21 cellular contexts compared by ENCODE assay signal in genomic region chr22:31893460-31893859, GRCh38. TPM values are rescaled to one million over a fixed set of nuclear protein-coding genes. Genes with fewer than 3 reads are reported as not detected.
DNase-seq lines count a peak whose midpoint lies in the region; FAIRE-seq and TF ChIP-seq lines count a peak whose summit lies in the region.
"Had no signal": no experiment of that assay in that cellular context is flagged by ENCODE, and none has a peak within 500 bp of the region (broad histone marks: within the 10 kb centered on the region; RNA-seq: fewer than 3 reads in every experiment).

No MANE protein-coding gene starts in this region.

- no peak for FAIRE-seq in GM12891 (lab: Jason Lieb, UNC)
- FAIRE-seq: GM12892 had no signal

- peak overlapping the region; percentile 59 for H3K4me3 Mint-ChIP-seq in neural progenitor cell
- H3K4me3 Mint-ChIP-seq: activated CD4-positive, alpha-beta T cell treated with anti-CD3 and anti-CD28 coated beads, Interleukin-2, amount 10 ng/mL, durations not matched to agents 24 days and 14 days; CD8-positive, alpha-beta T cell; T-cell had no signal

- TF ChIP-seq CTCF in neural progenitor cell (IDR thresholded peaks at IDR 0.05): no peak

- H3K27ac Mint-ChIP-seq in neural progenitor cell: peak overlapping the region; percentile 94
- H3K27ac Mint-ChIP-seq: activated CD4-positive, alpha-beta T cell treated with anti-CD3 and anti-CD28 coated beads, Interleukin-2, amount 10 ng/mL, durations not matched to agents 24 days and 14 days; CD8-positive, alpha-beta T cell; T-cell had no signal

- no peaks in the 10 kb centered on the region for H3K79me2 ChIP-seq in neural progenitor cell (ENCODE audit: low read depth)

- no peak overlapping the region for H3K4me2 ChIP-seq in neural progenitor cell

- H3K27ac ChIP-seq in neural progenitor cell (no peak overlapping the region), temporal lobe (ENCODE audit: low read depth, low read length) (peak overlapping the region; percentile 73)
- H3K27ac ChIP-seq: gastroesophageal sphincter, thyroid gland had no signal

- H3K4me1 ChIP-seq in neural progenitor cell: peaks cover 8% of the 10 kb centered on the region
- H3K4me1 ChIP-seq: gastroesophageal sphincter had no signal

- peaks cover 15% of the 10 kb centered on the region for H3K36me3 Mint-ChIP-seq in neural progenitor cell

- H4K20me1 ChIP-seq in neural progenitor cell (ENCODE audit: low read depth): no peaks in the 10 kb centered on the region

- intact Hi-C loops in head of caudate nucleus (cut with DNase I): loop anchor here (10.0 kb wide), 1 partner anchor 51 kb away; the partner anchor contains the start of gene YWHAH

- H3K4me3 ChIP-seq in neural progenitor cell: no peak overlapping the region
- H3K4me3 ChIP-seq: gastroesophageal sphincter, MG63, thyroid gland had no signal

- peaks cover 47% of the 10 kb centered on the region for H3K4me1 Mint-ChIP-seq in neural progenitor cell
- H3K4me1 Mint-ChIP-seq: T-cell had no signal

- no peaks in the 10 kb centered on the region for H3K9me3 Mint-ChIP-seq in neural progenitor cell
- H3K9me3 Mint-ChIP-seq: activated CD4-positive, alpha-beta T cell treated with anti-CD3 and anti-CD28 coated beads, Interleukin-2, amount 10 ng/mL, durations not matched to agents 24 days and 14 days; CD8-positive, alpha-beta T cell; T-cell had no signal

- H3K36me3 ChIP-seq in neural progenitor cell: no peaks in the 10 kb centered on the region

- no peak for TF ChIP-seq POLR2A in GM12891 (IDR thresholded peaks at IDR 0.05; ENCODE audit: low read depth, low read length)

- H3K27me3 Mint-ChIP-seq in neural progenitor cell (ENCODE audit: insufficient read depth, low read depth): no peaks in the 10 kb centered on the region
- H3K27me3 Mint-ChIP-seq: activated CD4-positive, alpha-beta T cell treated with anti-CD3 and anti-CD28 coated beads, Interleukin-2, amount 10 ng/mL, durations not matched to agents 24 days and 14 days; T-cell had no signal

- H3K9me3 ChIP-seq in neural progenitor cell (ENCODE audit: low read depth): no peaks in the 10 kb centered on the region
- H3K9me3 ChIP-seq: gastroesophageal sphincter, MG63, thyroid gland had no signal

- DNase-seq in anterior cingulate cortex (lab: John Stamatoyannopoulos, UW): peak in 38 of 58 donors; percentile 11 to 89 (median 48)
- peak; percentile 26 to 87 (median 72) for DNase-seq in head of caudate nucleus
- no peak for DNase-seq in neural progenitor cell (ENCODE audit: low spot score)
- DNase-seq in GM12891 (ENCODE audit: insufficient read length, low spot score): no peak
- DNase-seq in NCI-H446 (lab: John Stamatoyannopoulos, UW): no peak
- no peak for DNase-seq in SW 1271 (lab: John Stamatoyannopoulos, UW)
- DNase-seq: activated CD4-positive, alpha-beta T cell treated with anti-CD3 and anti-CD28 coated beads, Interleukin-2, amount 10 ng/mL, durations not matched to agents 24 days and 14 days; activated CD8-positive, alpha-beta memory T cell treated with anti-CD3 and anti-CD28 coated beads, Interleukin-2, amount 50 U/mL, for 48 hours; activated effector memory CD4-positive, alpha-beta T cell treated with Interleukin-2 at 50 U/mL for 16 hours; CD8-positive, alpha-beta T cell; DMS79; left colon; MG63; NCI-H1436 treated with DMSO at 0.1 percent for 48 hours; NCI-H774; right cardiac atrium; T-cell; thyroid gland had no signal

- no peak overlapping the region for H3K9ac ChIP-seq in neural progenitor cell

- no peaks in the 10 kb centered on the region for H3K27me3 ChIP-seq in neural progenitor cell
- H3K27me3 ChIP-seq: gastroesophageal sphincter, MG63, thyroid gland had no signal

- H2AFZ ChIP-seq in neural progenitor cell (replicated peaks): no peak overlapping the region

- H3F3A ChIP-seq in neural progenitor cell (ENCODE audit: low read depth): peaks cover 4% of the 10 kb centered on the region

TF ChIP-seq in GM12891, 5 proteins besides CTCF, POLR2A, EP300 and RAD21:
- TF ChIP-seq TAF1 (IDR thresholded peaks at IDR 0.05; ENCODE audit: low read depth, low read length) (no peak), POU2F2 (IDR thresholded peaks at IDR 0.05; ENCODE audit: low read depth, low read length) (no peak), PAX5 (IDR thresholded peaks at IDR 0.05; ENCODE audit: insufficient read depth, low read length, severe bottlenecking) (no peak), POLR2AphosphoS5 (IDR thresholded peaks at IDR 0.05; ENCODE audit: low read depth, low read length) (no peak), SPI1 (IDR thresholded peaks at IDR 0.05; ENCODE audit: low read depth, low read length) (no peak)

RNA-seq across cellular contexts. Expression of gene YWHAH, which starts 50.9 kb away (rescaled TPM):
- total RNA-seq in neural progenitor cell (ENCODE audit: low replicate concordance): 154 and 158 TPM in 2 replicates
- total RNA-seq in temporal lobe: 175 TPM
- polyA plus RNA-seq in GM12891 (2012; ENCODE audit: low read depth, missing spikeins): 63.6 TPM

Comparison
In these comparisons a context has a peak if more than half of its experiments do, and no peak if none do; other contexts are left out.
1. DNase-seq: peak in anterior cingulate cortex (38 of 58) and head of caudate nucleus (42 of 42); none in neural progenitor cell (single experiment), GM12891 (single experiment), NCI-H446 (0 of 2) and SW 1271 (0 of 2).